ENCODE assay signal across 12 cellular contexts in the genomic region with DNA sequence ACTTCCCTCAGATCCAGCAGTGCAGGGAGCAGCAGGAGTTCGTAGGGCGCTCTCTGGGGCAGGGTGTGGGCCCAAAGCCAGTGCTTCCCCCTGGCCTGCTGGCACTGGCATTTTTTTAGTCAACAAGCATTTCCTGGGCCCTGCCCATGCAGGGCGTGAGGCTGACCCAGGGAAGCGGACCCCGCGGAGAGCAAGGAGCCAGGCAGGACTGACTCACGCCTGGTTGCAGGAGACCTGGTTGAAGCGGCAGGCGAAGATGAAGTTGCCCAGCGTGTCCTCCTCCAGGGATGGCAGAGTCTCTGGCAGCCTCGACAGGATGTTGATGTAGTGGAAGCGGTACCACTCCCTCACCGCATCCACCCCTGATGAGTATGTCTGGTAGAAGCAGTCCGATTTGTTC. TPM values are rescaled to one million over a fixed set of nuclear protein-coding genes. Genes with fewer than 3 reads are reported as not detected.
DNase-seq lines count a peak whose midpoint lies in the region; ATAC-seq and TF ChIP-seq lines count a peak whose summit lies in the region.
"Had no signal": no experiment of that assay in that cellular context is flagged by ENCODE, and none has a peak within 500 bp of the region (broad histone marks: within the 10 kb centered on the region; RNA-seq: fewer than 3 reads in every experiment).

No MANE protein-coding gene starts in this region.

- CTCF ChIA-PET in activated naive CD4-positive, alpha-beta T cell treated with anti-CD3 and anti-CD28 coated beads for 36 hours (lab: Charles Lee), result no interaction called here

- intact Hi-C loops in activated naive CD4-positive, alpha-beta T cell treated with anti-CD3 and anti-CD28 coated beads for 36 hours (cut with micrococcal nuclease), result no loop called here
- intact Hi-C loops in lower leg skin (cut with DNase I; ENCODE audit: low total_unique reads), result no loop called here

- WGBS in lower leg skin, 2 donors, result 60 to 73% methylated on average over 14 of the region's 14 CpGs

- peak; percentile 60 for DNase-seq in activated naive CD4-positive, alpha-beta T cell treated with anti-CD3 and anti-CD28 coated beads for 36 hours
- DNase-seq in activated naive CD4-positive, alpha-beta T cell treated with Interleukin-2 at 50 U/mL for 16 hours, result no peak
- DNase-seq in astrocyte of the hippocampus (ENCODE audit: low read depth, low spot score) (peak; percentile 43), lower leg skin (ENCODE audit: low spot score in 2 of 2) (peak; percentile 47 to 92), ureter (ENCODE audit: low spot score) (peak; percentile 84)
- DNase-seq in activated CD8-positive, alpha-beta memory T cell treated with anti-CD3 and anti-CD28 coated beads, Interleukin-2, amount 50 U/mL, for 4 hours, result no peak
- DNase-seq: activated B cell treated with CpG ODN at 0.5 μM for 24 hours, AML-193, NCI-H2029 treated with DMSO at 0.1 percent for 48 hours had no signal

- H3K27me3 Mint-ChIP-seq in activated naive CD4-positive, alpha-beta T cell treated with anti-CD3 and anti-CD28 coated beads for 36 hours (ENCODE audit: low read depth), result no peaks in the 10 kb centered on the region

- H3K4me3 Mint-ChIP-seq in activated naive CD4-positive, alpha-beta T cell treated with anti-CD3 and anti-CD28 coated beads for 36 hours, result peak overlapping the region; percentile 8
- H3K4me3 Mint-ChIP-seq: activated B cell treated with CpG ODN at 0.5 μM for 24 hours had no signal

- ATAC-seq in HG03439 (IDR thresholded peaks at IDR 0.05; ENCODE audit: unreplicated experiment) (no peak), GM21529 (IDR thresholded peaks at IDR 0.05; ENCODE audit: unreplicated experiment) (no peak)

- H3K36me3 Mint-ChIP-seq in activated naive CD4-positive, alpha-beta T cell treated with anti-CD3 and anti-CD28 coated beads for 36 hours (ENCODE audit: low read depth), result no peaks in the 10 kb centered on the region

- peaks cover 23% of the 10 kb centered on the region for H3K4me1 Mint-ChIP-seq in activated naive CD4-positive, alpha-beta T cell treated with anti-CD3 and anti-CD28 coated beads for 36 hours (ENCODE audit: low read depth)

- H3K9me3 Mint-ChIP-seq in activated naive CD4-positive, alpha-beta T cell treated with anti-CD3 and anti-CD28 coated beads for 36 hours, result no peaks in the 10 kb centered on the region

- no peak for TF ChIP-seq CTCF in lower leg skin (IDR thresholded peaks at IDR 0.05)

- H3K4me3 ChIP-seq in lower leg skin (ENCODE audit: low read depth, poor library complexity, severe bottlenecking), result no peak overlapping the region
- H3K4me3 ChIP-seq: prostate gland had no signal

- TF ChIP-seq POLR2A in lower leg skin (IDR thresholded peaks at IDR 0.05), result no peak

- peak overlapping the region; percentile 18 for H3K27ac Mint-ChIP-seq in activated naive CD4-positive, alpha-beta T cell treated with anti-CD3 and anti-CD28 coated beads for 36 hours
- H3K27ac Mint-ChIP-seq: activated B cell treated with CpG ODN at 0.5 μM for 24 hours had no signal

RNA-seq across cellular contexts. Expression of gene SCNN1A, which starts 13.5 kb away (rescaled TPM):
- under 1 TPM; 0.20 to 0.67 TPM for total RNA-seq in activated naive CD4-positive, alpha-beta T cell treated with anti-CD3 and anti-CD28 coated beads for 36 hours
- total RNA-seq in lower leg skin, result 100 to 1,000 TPM in 3 of 4 donors, 10 to 100 TPM in 1; 74.6 to 139 (median 119) TPM
- total RNA-seq in ureter, result 63.8 TPM
- total RNA-seq: activated B cell treated with CpG ODN at 0.5 μM for 24 hours had no signal

RNA-seq across cellular contexts. Expression of gene TNFRSF1A, which starts 20.0 kb away (rescaled TPM):
- 10 to 100 TPM; 38.1 to 41.3 TPM for total RNA-seq in activated naive CD4-positive, alpha-beta T cell treated with anti-CD3 and anti-CD28 coated beads for 36 hours
- 100 to 1,000 TPM; 104 to 252 (median 186) TPM for total RNA-seq in lower leg skin
- 177 TPM for total RNA-seq in ureter
- total RNA-seq: activated B cell treated with CpG ODN at 0.5 μM for 24 hours had no signal

RNA-seq across cellular contexts. Expression of gene LTBR, which starts 22.1 kb away (rescaled TPM):
- total RNA-seq in activated naive CD4-positive, alpha-beta T cell treated with anti-CD3 and anti-CD28 coated beads for 36 hours, result 1 to 10 TPM; 2.1 to 3.1 TPM
- total RNA-seq in lower leg skin, result 100 to 1,000 TPM; 174 to 298 (median 196) TPM
- total RNA-seq in ureter, result 167 TPM

RNA-seq across cellular contexts. Expression of gene PLEKHG6, which starts 51.4 kb away (rescaled TPM):
- total RNA-seq in activated naive CD4-positive, alpha-beta T cell treated with anti-CD3 and anti-CD28 coated beads for 36 hours, result not detected
- total RNA-seq in lower leg skin (10 to 100 TPM; 10.6 to 34.1 (median 22.4) TPM), ureter (59.7 TPM)
- total RNA-seq: activated B cell treated with CpG ODN at 0.5 μM for 24 hours had no signal

Comparison
In these comparisons a context has a peak if more than half of its experiments do, and no peak if none do; other contexts are left out.
1. DNase-seq: peak in activated naive CD4-positive, alpha-beta T cell treated with anti-CD3 and anti-CD28 coated beads for 36 hours (single experiment), astrocyte of the hippocampus (single experiment), lower leg skin (2 of 2) and ureter (single experiment); none in activated naive CD4-positive, alpha-beta T cell treated with Interleukin-2 at 50 U/mL for 16 hours (single experiment) and activated CD8-positive, alpha-beta memory T cell treated with anti-CD3 and anti-CD28 coated beads, Interleukin-2, amount 50 U/mL, for 4 hours (single experiment).
2. RNA of gene SCNN1A, which starts 13.5 kb away (total RNA-seq): 74.6 to 139 TPM in lower leg skin and 63.8 TPM in ureter (single experiment); 0.20 to 0.67 TPM in activated naive CD4-positive, alpha-beta T cell treated with anti-CD3 and anti-CD28 coated beads for 36 hours; every median in the first group is over 10 times any median in the second.
3. RNA of gene LTBR, which starts 22.1 kb away (total RNA-seq): 174 to 298 TPM in lower leg skin and 167 TPM in ureter (single experiment); 2.1 to 3.1 TPM in activated naive CD4-positive, alpha-beta T cell treated with anti-CD3 and anti-CD28 coated beads for 36 hours; every median in the first group is over 10 times any median in the second.